30 cellular contexts compared by ENCODE assay signal in genomic region chr19:3474015-3474414, GRCh38. TPM values are rescaled to one million over a fixed set of nuclear protein-coding genes. Genes with fewer than 3 reads are reported as not detected.
"Had no signal": no experiment of that assay in that cellular context is flagged by ENCODE, and none has a peak within 500 bp of the region (broad histone marks: within the 10 kb centered on the region; RNA-seq: fewer than 3 reads in every experiment).

No MANE protein-coding gene starts in this region.

- DNase-seq: activated CD4-positive, alpha-beta T cell treated with anti-CD3 and anti-CD28 coated beads, Interleukin-2, amount 50 U/mL, for 1 hour; activated CD8-positive, alpha-beta T cell treated with anti-CD3 and anti-CD28 coated beads, Interleukin-2, amount 10 ng/mL, durations not matched to agents 7 days and 5 days; activated gamma-delta T cell; activated naive CD4-positive, alpha-beta T cell treated with anti-CD3 and anti-CD28 coated beads, Interleukin-2, amount 50 U/mL, for 16 hours; activated naive CD8-positive, alpha-beta T cell treated with anti-CD3 and anti-CD28 coated beads, Interleukin-2, amount 50 U/mL, for 24 hours; aorta; brain microvascular endothelial cell; caudate nucleus; dermis blood vessel endothelial cell; effector memory CD4-positive, alpha-beta T cell; foreskin melanocyte; glutamatergic neuron; hippocampal formation; naive B cell; sigmoid colon; stimulated activated CD4-positive, alpha-beta T cell treated with anti-CD3 and anti-CD28 coated beads, Interleukin-4, amount 100 ng/mL, for 1 hour; stimulated activated naive CD4-positive, alpha-beta T cell treated with Interleukin-2 at 50 U/mL for 16 hours; SW 1271; T-helper 17 cell had no signal

- H3K27me3 Mint-ChIP-seq: activated naive CD8-positive, alpha-beta T cell treated with anti-CD3 and anti-CD28 coated beads, Interleukin-2, amount 50 U/mL, for 24 hours; T-helper 17 cell had no signal

- H3K27me3 ChIP-seq: brain microvascular endothelial cell had no signal

- H3K36me3 Mint-ChIP-seq: memory B cell had no signal

- H3K36me3 ChIP-seq: brain microvascular endothelial cell, sigmoid colon had no signal

- H3K4me3 ChIP-seq: sigmoid colon had no signal

- H3K4me3 Mint-ChIP-seq: activated CD8-positive, alpha-beta T cell treated with anti-CD3 and anti-CD28 coated beads, Interleukin-2, amount 10 ng/mL, durations not matched to agents 7 days and 5 days; activated naive CD8-positive, alpha-beta T cell treated with anti-CD3 and anti-CD28 coated beads, Interleukin-2, amount 50 U/mL, for 24 hours; activated T-helper 1 cell treated with anti-CD3 and anti-CD28 coated beads, Interleukin-12 subunit alpha, Interleukin-12 subunit beta, Interleukin-2, Interleukin-4 antibody, amounts not matched to agents 30 ng/mL and 10 ng/mL and 1 ng/mL, durations not matched to agents 14 hours and 24 hours and 36 hours; memory B cell; naive B cell; T-helper 17 cell had no signal

- ATAC-seq: activated CD8-positive, alpha-beta T cell treated with anti-CD3 and anti-CD28 coated beads, Interleukin-2, amount 10 ng/mL, durations not matched to agents 7 days and 5 days; activated naive CD8-positive, alpha-beta T cell treated with anti-CD3 and anti-CD28 coated beads, Interleukin-2, amount 50 U/mL, for 24 hours; esophagus mucosa; T-helper 17 cell had no signal

- H3K9me3 Mint-ChIP-seq: activated naive CD8-positive, alpha-beta T cell treated with anti-CD3 and anti-CD28 coated beads, Interleukin-2, amount 50 U/mL, for 24 hours; activated T-helper 1 cell treated with anti-CD3 and anti-CD28 coated beads, Interleukin-12 subunit alpha, Interleukin-12 subunit beta, Interleukin-2, Interleukin-4 antibody, amounts not matched to agents 30 ng/mL and 10 ng/mL and 1 ng/mL, durations not matched to agents 14 hours and 24 hours and 36 hours; memory B cell had no signal

- H3K27ac Mint-ChIP-seq: activated CD8-positive, alpha-beta T cell treated with anti-CD3 and anti-CD28 coated beads, Interleukin-2, amount 10 ng/mL, durations not matched to agents 7 days and 5 days; activated naive CD8-positive, alpha-beta T cell treated with anti-CD3 and anti-CD28 coated beads, Interleukin-2, amount 50 U/mL, for 24 hours; activated T-helper 1 cell treated with anti-CD3 and anti-CD28 coated beads, Interleukin-12 subunit alpha, Interleukin-12 subunit beta, Interleukin-2, Interleukin-4 antibody, amounts not matched to agents 30 ng/mL and 10 ng/mL and 1 ng/mL, durations not matched to agents 14 hours and 24 hours and 36 hours; memory B cell; naive B cell; T-helper 17 cell had no signal

- H3K9me3 ChIP-seq: sigmoid colon had no signal

- H3K27ac ChIP-seq: brain microvascular endothelial cell, sigmoid colon had no signal

RNA-seq across cellular contexts. Expression of gene SMIM24, which starts 6.3 kb away (rescaled TPM):
- total RNA-seq: activated T-helper 1 cell treated with anti-CD3 and anti-CD28 coated beads, Interleukin-12 subunit alpha, Interleukin-12 subunit beta, Interleukin-2, Interleukin-4 antibody, amounts not matched to agents 30 ng/mL and 10 ng/mL and 1 ng/mL, durations not matched to agents 14 hours and 24 hours and 36 hours; aorta; dermis blood vessel endothelial cell; esophagus mucosa; omental fat pad; posterior vena cava; sigmoid colon; subcutaneous adipose tissue; T-helper 17 cell; ureter had no signal
- polyA plus RNA-seq: neural cell had no signal

RNA-seq across cellular contexts. Expression of gene SMIM44, which starts 9.2 kb away (rescaled TPM):
- total RNA-seq: activated CD8-positive, alpha-beta T cell treated with anti-CD3 and anti-CD28 coated beads, Interleukin-2, amount 10 ng/mL, durations not matched to agents 7 days and 5 days; activated T-helper 1 cell treated with anti-CD3 and anti-CD28 coated beads, Interleukin-12 subunit alpha, Interleukin-12 subunit beta, Interleukin-2, Interleukin-4 antibody, amounts not matched to agents 30 ng/mL and 10 ng/mL and 1 ng/mL, durations not matched to agents 14 hours and 24 hours and 36 hours; aorta; dermis blood vessel endothelial cell; esophagus mucosa; lower leg skin; omental fat pad; posterior vena cava; renal cortical epithelial cell; sigmoid colon; subcutaneous adipose tissue; T-helper 17 cell; ureter had no signal
- polyA plus RNA-seq: aorta, neural cell, thymus had no signal
